In genomic region chr3:133549565-133549964, GRCh38 we compare ENCODE assay signal across 14 cellular contexts. TPM values are rescaled to one million over a fixed set of nuclear protein-coding genes. Genes with fewer than 3 reads are reported as not detected.
A peak's percentile ranks its signal among the peaks of the same experiment; 100 is the strongest.
DNase-seq lines count a peak whose midpoint lies in the region; ATAC-seq and TF ChIP-seq lines count a peak whose summit lies in the region.
"Had no signal": no experiment of that assay in that cellular context is flagged by ENCODE, and none has a peak within 500 bp of the region (broad histone marks: within the 10 kb centered on the region; RNA-seq: fewer than 3 reads in every experiment).

No MANE protein-coding gene starts in this region.

- no peak overlapping the region for H3K4me3 ChIP-seq in SK-N-SH (ENCODE audit: low read depth in 2 of 2, low read length in 1 of 2)
- H3K4me3 ChIP-seq in IMR-90 (ENCODE audit: insufficient read depth, low read depth, low read length) = no peak overlapping the region
- peak overlapping the region; percentile 4 for H3K4me3 ChIP-seq in OCI-LY1 (ENCODE audit: low read depth, low read length, poor library complexity, severe bottlenecking)
- no peak overlapping the region for H3K4me3 ChIP-seq in coronary artery

- POLR2A ChIA-PET in SK-N-SH (lab: Yijun Ruan, JAX) = no interaction called here
- POLR2A ChIA-PET in IMR-90 (lab: Charles Lee; ENCODE audit: unreplicated experiment) = no interaction called here

- no TSS peak for BruUV-seq in IMR-90 (replicated peaks; lab: Mats Ljungman, UMichigan)

- H3K18ac ChIP-seq in IMR-90 (ENCODE audit: low read depth, low read length) = no peak overlapping the region

- H3K36me3 ChIP-seq in SK-N-SH (replicated peaks in 1 of 2; ENCODE audit: control insufficient read depth in 1 of 2, insufficient read depth in 2 of 2, low read length in 1 of 2) (no peaks in the 10 kb centered on the region), IMR-90 (ENCODE audit: control insufficient read depth, insufficient read depth, low read length) (no peaks in the 10 kb centered on the region), OCI-LY1 (ENCODE audit: insufficient read depth, low read length) (no peaks in the 10 kb centered on the region)

- H3K79me2 ChIP-seq in SK-N-SH (ENCODE audit: insufficient read depth) = no peaks in the 10 kb centered on the region
- H3K79me2 ChIP-seq in OCI-LY1 (ENCODE audit: insufficient read depth, low read length) = no peaks in the 10 kb centered on the region

- peaks cover 2% of the 10 kb centered on the region for H3K36me3 Mint-ChIP-seq in activated naive CD8-positive, alpha-beta T cell treated with anti-CD3 and anti-CD28 coated beads for 36 hours
- H3K36me3 Mint-ChIP-seq: CD14-positive monocyte; CD8-positive, alpha-beta T cell had no signal

- no peak for TF ChIP-seq EP300 in SK-N-SH (IDR thresholded peaks at IDR 0.05; ENCODE audit: borderline replicate concordance in 1 of 2, low read depth in 1 of 2, low read length in 1 of 2)

- H3K23ac ChIP-seq in IMR-90 (ENCODE audit: low read depth, low read length) = no peak overlapping the region

- H3K27ac ChIP-seq in SK-N-SH (ENCODE audit: low read depth in 2 of 2, low read length in 1 of 2) = no peak overlapping the region
- no peak overlapping the region for H3K27ac ChIP-seq in IMR-90 (ENCODE audit: insufficient read depth, low read length)
- H3K27ac ChIP-seq in OCI-LY1 (ENCODE audit: low read depth, low read length, poor library complexity, severe bottlenecking) = peak overlapping the region; percentile 87
- no peak overlapping the region for H3K27ac ChIP-seq in coronary artery
- H3K27ac ChIP-seq: 22Rv1 had no signal

- peak overlapping the region; percentile 50; the same call in 1 of the 2 replicates for H3K4ac ChIP-seq in IMR-90 (ENCODE audit: low read depth, low read length)

- dilution Hi-C loops in IMR-90 (cut with HindIII; ENCODE audit: low sequenced_read_pairs, unreplicated experiment) = no loop called here

- no peak for TF ChIP-seq POLR2A in IMR-90 (IDR thresholded peaks at IDR 0.05; ENCODE audit: low read depth, low read length)

- peak overlapping the region; percentile 55 for H2BK20ac ChIP-seq in IMR-90 (ENCODE audit: low read depth, low read length)

- H3K27me3 Mint-ChIP-seq in activated naive CD8-positive, alpha-beta T cell treated with anti-CD3 and anti-CD28 coated beads for 36 hours = no peaks in the 10 kb centered on the region

- no peaks in the 10 kb centered on the region for H3K4me1 Mint-ChIP-seq in activated naive CD8-positive, alpha-beta T cell treated with anti-CD3 and anti-CD28 coated beads for 36 hours

- no peaks in the 10 kb centered on the region for H3K9me3 ChIP-seq in SK-N-SH
- no peaks in the 10 kb centered on the region for H3K9me3 ChIP-seq in IMR-90 (ENCODE audit: control insufficient read depth, insufficient read depth, low read length)
- H3K9me3 ChIP-seq in OCI-LY1 (ENCODE audit: low read length) = no peaks in the 10 kb centered on the region

- no peak overlapping the region for H3K9ac ChIP-seq in SK-N-SH
- no peak overlapping the region for H3K9ac ChIP-seq in IMR-90 (ENCODE audit: low read depth, low read length)
- peak overlapping the region; percentile 9; the same call in 1 of the 2 replicates for H3K9ac ChIP-seq in OCI-LY1 (ENCODE audit: low read length)

- no peak for TF ChIP-seq CTCF in SK-N-SH (IDR thresholded peaks at IDR 0.05)
- TF ChIP-seq CTCF in IMR-90 (conservative IDR thresholded peaks at IDR 0.05; ENCODE audit: low read depth, low read length) = no peak
- no peak for TF ChIP-seq CTCF in OCI-LY1 (IDR thresholded peaks at IDR 0.05; ENCODE audit: low read length)
- TF ChIP-seq CTCF in coronary artery (IDR thresholded peaks at IDR 0.05) = no peak

- H2AK9ac ChIP-seq in IMR-90 (replicated peaks; ENCODE audit: low read depth, low read length, poor library complexity) = no peak overlapping the region

- H3K9me2 ChIP-seq in SK-N-SH = no peaks in the 10 kb centered on the region
- H3K9me2 ChIP-seq in OCI-LY1 (ENCODE audit: low read depth, low read length) = no peaks in the 10 kb centered on the region

- intact Hi-C loops in IMR-90 (cut with micrococcal nuclease) = no loop called here

- WGBS in SK-N-SH (ENCODE audit: low lambda C conversion rate) = 88% methylated on average over 4 of the region's 4 CpGs
- no CpG with 5 or more reads among the region's 4 CpGs for WGBS in IMR-90 (ENCODE audit: extremely low coverage in 2 of 2, insufficient read length in 1 of 2), 2 experiments

- H4K91ac ChIP-seq in IMR-90 (ENCODE audit: insufficient read depth, low read depth, low read length) = peak overlapping the region; percentile 2; the same call in 1 of the 2 replicates

- H2BK15ac ChIP-seq in IMR-90 (ENCODE audit: low read depth, low read length) = peak overlapping the region; percentile 53; the same call in 1 of the 3 replicates

- H3K9me3 Mint-ChIP-seq in activated naive CD8-positive, alpha-beta T cell treated with anti-CD3 and anti-CD28 coated beads for 36 hours = no peaks in the 10 kb centered on the region
- H3K9me3 Mint-ChIP-seq: CD8-positive, alpha-beta T cell had no signal

- no peak overlapping the region for H3K4me3 Mint-ChIP-seq in activated naive CD8-positive, alpha-beta T cell treated with anti-CD3 and anti-CD28 coated beads for 36 hours
- H3K4me3 Mint-ChIP-seq: CD14-positive monocyte; CD8-positive, alpha-beta T cell; H9 had no signal

- TF ChIP-seq RAD21 in SK-N-SH (IDR thresholded peaks at IDR 0.05; ENCODE audit: low read length) (no peak), IMR-90 (IDR thresholded peaks at IDR 0.05; ENCODE audit: low read length) (no peak)

- H2AFZ ChIP-seq in SK-N-SH (ENCODE audit: low read depth) (0 out of 2 replicates have a peak overlapping the region, but pooled peaks have one; percentile 18), IMR-90 (replicated peaks; ENCODE audit: low read length, poor library complexity) (no peak overlapping the region), OCI-LY1 (ENCODE audit: low read length) (no peak overlapping the region)

- H3K4me1 ChIP-seq in SK-N-SH (ENCODE audit: control insufficient read depth in 1 of 2, insufficient read depth in 2 of 2, low read depth in 1 of 2, low read length in 1 of 2) (no peaks in the 10 kb centered on the region; a peak in 1 of 4 replicates), IMR-90 (ENCODE audit: control insufficient read depth, insufficient read depth, low read length) (peaks cover 7% of the 10 kb centered on the region), OCI-LY1 (ENCODE audit: insufficient read depth, low read length, severe bottlenecking) (peaks cover 50% of the 10 kb centered on the region)

- H3K27ac Mint-ChIP-seq in activated naive CD8-positive, alpha-beta T cell treated with anti-CD3 and anti-CD28 coated beads for 36 hours = no peak overlapping the region
- H3K27ac Mint-ChIP-seq: CD8-positive, alpha-beta T cell; H9 had no signal

- ATAC-seq in SK-N-SH treated with all-trans-retinoic acid at 6 μM for 48 hours (no peak), IMR-90 (ENCODE audit: low read depth) (no peak)
- ATAC-seq: CD8-positive, alpha-beta T cell had no signal

- H2BK5ac ChIP-seq in IMR-90 (ENCODE audit: low read depth, low read length, poor library complexity, severe bottlenecking) = no peak overlapping the region

- no peak overlapping the region for H2AK5ac ChIP-seq in IMR-90 (ENCODE audit: low read depth, low read length)

- H3K9me1 ChIP-seq in IMR-90 (ENCODE audit: insufficient read depth, low read length) = no peaks in the 10 kb centered on the region

- H4K20me1 ChIP-seq in SK-N-SH (ENCODE audit: insufficient read depth) (no peaks in the 10 kb centered on the region), IMR-90 (ENCODE audit: insufficient read depth, low read length) (no peaks in the 10 kb centered on the region), OCI-LY1 (ENCODE audit: insufficient read depth, low read length) (no peaks in the 10 kb centered on the region)

- H3K79me1 ChIP-seq in IMR-90 (ENCODE audit: low read depth in 1 of 2, low read length in 2 of 2) = no peaks in the 10 kb centered on the region

- H4K8ac ChIP-seq in IMR-90 (ENCODE audit: low read depth in 2 of 2, low read length in 2 of 2) = no peak overlapping the region

- DNase-seq in SK-N-SH = no peak
- no peak for DNase-seq in IMR-90
- DNase-seq in coronary artery (ENCODE audit: low spot score) = peak; percentile 9
- DNase-seq in GM19240 (ENCODE audit: insufficient read length, low spot score) = no peak
- DNase-seq in activated naive CD8-positive, alpha-beta T cell treated with anti-CD3 and anti-CD28 coated beads for 36 hours = no peak
- no peak for DNase-seq in KG1 (lab: John Stamatoyannopoulos, UW)
- DNase-seq: CD8-positive, alpha-beta T cell; COR-L47; GOT3; H9 had no signal

- H3F3A ChIP-seq in SK-N-SH (replicated peaks; ENCODE audit: insufficient read depth) (peaks cover 3% of the 10 kb centered on the region), OCI-LY1 (ENCODE audit: insufficient read depth, low read length) (peaks cover 15% of the 10 kb centered on the region)

- in situ Hi-C loops in IMR-90 (cut with MboI; ENCODE audit: low sequenced_read_pairs) = no loop called here

- H3K14ac ChIP-seq in IMR-90 (replicated peaks; ENCODE audit: low read depth, low read length) = no peak overlapping the region; the same call in 1 of the 2 replicates

- peak overlapping the region; percentile 44; the same call in 1 of the 2 replicates for H2BK120ac ChIP-seq in IMR-90 (ENCODE audit: low read depth, low read length)

- H3K27me3 ChIP-seq in SK-N-SH (ENCODE audit: insufficient read depth) = no peaks in the 10 kb centered on the region
- H3K27me3 ChIP-seq in IMR-90 (ENCODE audit: control insufficient read depth, insufficient read depth, low read length) = no peaks in the 10 kb centered on the region
- no peaks in the 10 kb centered on the region for H3K27me3 ChIP-seq in OCI-LY1 (ENCODE audit: insufficient read depth, low read length)

- no peak overlapping the region for H4K5ac ChIP-seq in IMR-90 (ENCODE audit: low read depth, low read length)

- H3K56ac ChIP-seq in IMR-90 (ENCODE audit: extremely low read depth, insufficient read depth, low read length) = no peak overlapping the region

- CTCF ChIA-PET in SK-N-SH (lab: Yijun Ruan, JAX) = interaction anchor here (0.6 to 1.2 kb wide), 3 partner anchors 8 to 10 kb away, joined by 3 read pairs; no protein-coding TSS in a partner anchor
- CTCF ChIA-PET in IMR-90 (lab: Yijun Ruan, JAX) = interaction anchor here (1.1 kb wide), 1 partner anchor 13 kb away, joined by 3 read pairs; no protein-coding TSS in a partner anchor

- H3K4me2 ChIP-seq in SK-N-SH (no peak overlapping the region), IMR-90 (ENCODE audit: low read depth, low read length) (no peak overlapping the region), OCI-LY1 (ENCODE audit: low read length) (peak overlapping the region; percentile 54)

RNA-seq across cellular contexts. Expression of gene CDV3, which starts 23.9 kb away (rescaled TPM):
- polyA plus RNA-seq in SK-N-SH (2012; rRNA removed) (35.4 and 43.2 TPM in 2 replicates), IMR-90 (2012; rRNA removed) (78.1 and 93.6 TPM in 2 replicates)
- 53.6 and 71.5 TPM in 2 replicates for polyA plus RNA-seq in SK-N-SH (2012; cell fraction: cytosol; rRNA removed)
- polyA plus RNA-seq in SK-N-SH (2012; cell fraction: nucleus; rRNA removed) = 10.3 and 24.0 TPM in 2 replicates
- 120 and 189 TPM in 2 replicates for total RNA-seq in IMR-90 (2012; rRNA removed)
- 11.2 and 14.0 TPM in 2 replicates for polyA plus RNA-seq in IMR-90 (2012; cell fraction: cytosol; rRNA removed)
- 3.2 and 36.9 TPM in 2 replicates for polyA plus RNA-seq in IMR-90 (2012; cell fraction: nucleus; rRNA removed; ENCODE audit: low replicate concordance)
- total RNA-seq in activated naive CD8-positive, alpha-beta T cell treated with anti-CD3 and anti-CD28 coated beads for 36 hours = 100 to 1,000 TPM; 268 to 269 TPM
